ENCODE assay signal across 8 cellular contexts in genomic region chr10:103668351-103669242, GRCh38.
A peak's percentile ranks its signal among the peaks of the same experiment; 100 is the strongest.
DNase-seq lines count a peak whose midpoint lies in the region; ATAC-seq and TF ChIP-seq lines count a peak whose summit lies in the region.

No MANE protein-coding gene starts in this region.

- H3K9me3 ChIP-seq in trophoblast cell (ENCODE audit: insufficient read depth, low read depth, low read length): peaks cover 1% of the 10 kb centered on the region

- peaks cover 4 to 12% of the 10 kb centered on the region in 2 experiments for H3K4me1 ChIP-seq in trophoblast cell (ENCODE audit: control insufficient read depth in 1 of 2, insufficient read depth in 2 of 2, low read length in 2 of 2)

- H2BK5ac ChIP-seq in trophoblast cell (ENCODE audit: low read depth, low read length, poor library complexity): no peak overlapping the region

- H4K12ac ChIP-seq in trophoblast cell (ENCODE audit: low read depth, low read length): no peak overlapping the region

- H3K36me3 ChIP-seq in trophoblast cell (ENCODE audit: control insufficient read depth in 1 of 2, insufficient read depth in 2 of 2, low read length in 2 of 2): no peaks in the 10 kb centered on the region

- no peak overlapping the region for H3K18ac ChIP-seq in trophoblast cell (ENCODE audit: low read length)

- CTCF ChIA-PET in RWPE1 (lab: Yijun Ruan, JAX): no interaction called here

- no peak overlapping the region for H3K23ac ChIP-seq in trophoblast cell (ENCODE audit: low read length)

- no peak for TF ChIP-seq CTCF in RWPE1 (conservative IDR thresholded peaks at IDR 0.05; ENCODE audit: low read depth)

- H3K4me3 ChIP-seq in trophoblast cell (ENCODE audit: low read depth, low read length): no peak overlapping the region

- H3K14ac ChIP-seq in trophoblast cell (ENCODE audit: low read length): no peak overlapping the region

- H3K27me3 ChIP-seq in trophoblast cell (ENCODE audit: insufficient read depth, low read length): no peaks in the 10 kb centered on the region

- H3K79me2 ChIP-seq in trophoblast cell (ENCODE audit: control insufficient read depth, insufficient read depth, low read length, poor library complexity): no peaks in the 10 kb centered on the region

- no peak overlapping the region for H2AFZ ChIP-seq in trophoblast cell (ENCODE audit: insufficient read depth, low read length, poor library complexity)

- no peak overlapping the region for H4K8ac ChIP-seq in trophoblast cell (ENCODE audit: low read depth, low read length)

- DNase-seq in Daoy (ENCODE audit: low read depth) (peak; percentile 48), RWPE1 (ENCODE audit: low spot score) (peak; percentile 40), fibroblast of peridontal ligament (ENCODE audit: extremely low read depth) (peak; percentile 29), trophoblast cell (no peak), NCI-H524 treated with DMSO at 0.1 percent for 48 hours (lab: John Stamatoyannopoulos, UW) (no peak), NCI-H82 (lab: John Stamatoyannopoulos, UW) (no peak)

- peak overlapping the region; percentile 26 for H2AK5ac ChIP-seq in trophoblast cell (ENCODE audit: low read length)

- no peak for ATAC-seq in GM21737 (IDR thresholded peaks at IDR 0.05; ENCODE audit: unreplicated experiment)
- no peak for ATAC-seq in HG02798 (IDR thresholded peaks at IDR 0.05; ENCODE audit: poor library complexity, unreplicated experiment)

- no peak overlapping the region for H3K9ac ChIP-seq in trophoblast cell (ENCODE audit: low read length)

- H3K4me2 ChIP-seq in trophoblast cell (ENCODE audit: low read length): no peak overlapping the region

- POLR2A ChIA-PET in RWPE1 (lab: Yijun Ruan, JAX; ENCODE audit: low non-redundant PET): no interaction called here

- WGBS in trophoblast cell (ENCODE audit: extremely low coverage, insufficient coverage, insufficient read length): no CpG with 5 or more reads among the region's 37 CpGs

- H4K91ac ChIP-seq in trophoblast cell (ENCODE audit: low read depth, low read length): no peak overlapping the region

- H3K4ac ChIP-seq in trophoblast cell (ENCODE audit: low read depth, low read length): no peak overlapping the region

- H2BK120ac ChIP-seq in trophoblast cell (ENCODE audit: insufficient read depth, low read length, poor library complexity): no peak overlapping the region

- H3K79me1 ChIP-seq in trophoblast cell (ENCODE audit: low read length): peaks cover 5% of the 10 kb centered on the region

- H3K27ac ChIP-seq in RWPE1 (0 out of 2 replicates have a peak overlapping the region, but pooled peaks have one; percentile 14), trophoblast cell (ENCODE audit: low read depth, low read length) (no peak overlapping the region)

- peak overlapping the region; percentile 12 for H2BK12ac ChIP-seq in trophoblast cell (ENCODE audit: low read length)

Comparison
In these comparisons a context has a peak if more than half of its experiments do, and no peak if none do; other contexts are left out.
1. DNase-seq: peak in Daoy (single experiment), RWPE1 (single experiment) and fibroblast of peridontal ligament (single experiment); none in trophoblast cell (0 of 2), NCI-H524 treated with DMSO at 0.1 percent for 48 hours (single experiment) and NCI-H82 (single experiment).